2 cellular contexts compared by ENCODE assay signal in genomic region chr19:6067975-6068374, GRCh38.
TF ChIP-seq lines count a peak whose summit lies in the region.

No MANE protein-coding gene starts in this region.

TF ChIP-seq in K562, 482 proteins besides CTCF, POLR2A, EP300 and RAD21:
- TF ChIP-seq ZSCAN32 (CRISPR knock-in tag; IDR thresholded peaks at IDR 0.05) (no peak), TRIM24 (IDR thresholded peaks at IDR 0.05) (0 out of 4 replicates have a peak, but pooled peaks of 1 of the 2 experiments have one; percentile 30), ZNF316 (IDR thresholded peaks at IDR 0.05) (peak; percentile 68), TRIM28 (IDR thresholded peaks at IDR 0.05) (peak; percentile 47; the same call in 1 of the 2 replicates), RBM14 (IDR thresholded peaks at IDR 0.05; ENCODE audit: borderline replicate concordance, insufficient read depth, low read depth, low read length) (no peak), MAFG (tag; conservative IDR thresholded peaks at IDR 0.05) (no peak), ZNF263 (CRISPR knock-in tag; IDR thresholded peaks at IDR 0.05; ENCODE audit: borderline replicate concordance) (no peak)
TF ChIP-seq in K562: peak in this region for 3.

TF ChIP-seq in HepG2, 621 proteins besides CTCF, POLR2A, EP300 and RAD21:
- TF ChIP-seq NR2F1 (CRISPR knock-in tag; IDR thresholded peaks at IDR 0.05) (no peak), MED13 (CRISPR knock-in tag; IDR thresholded peaks at IDR 0.05) (no peak), HOXA7 (CRISPR knock-in tag; IDR thresholded peaks at IDR 0.05) (no peak), SATB2 (CRISPR knock-in tag; IDR thresholded peaks at IDR 0.05) (no peak), SRF (IDR thresholded peaks at IDR 0.05; ENCODE audit: low read depth, low read length) (no peak), HNRNPK (IDR thresholded peaks at IDR 0.05; ENCODE audit: low read depth, low read length, poor library complexity, severe bottlenecking) (no peak), ZSCAN12 (CRISPR knock-in tag; IDR thresholded peaks at IDR 0.05) (no peak)
